Comparison of ENCODE assay signal across 1 cellular context in the genomic region with DNA sequence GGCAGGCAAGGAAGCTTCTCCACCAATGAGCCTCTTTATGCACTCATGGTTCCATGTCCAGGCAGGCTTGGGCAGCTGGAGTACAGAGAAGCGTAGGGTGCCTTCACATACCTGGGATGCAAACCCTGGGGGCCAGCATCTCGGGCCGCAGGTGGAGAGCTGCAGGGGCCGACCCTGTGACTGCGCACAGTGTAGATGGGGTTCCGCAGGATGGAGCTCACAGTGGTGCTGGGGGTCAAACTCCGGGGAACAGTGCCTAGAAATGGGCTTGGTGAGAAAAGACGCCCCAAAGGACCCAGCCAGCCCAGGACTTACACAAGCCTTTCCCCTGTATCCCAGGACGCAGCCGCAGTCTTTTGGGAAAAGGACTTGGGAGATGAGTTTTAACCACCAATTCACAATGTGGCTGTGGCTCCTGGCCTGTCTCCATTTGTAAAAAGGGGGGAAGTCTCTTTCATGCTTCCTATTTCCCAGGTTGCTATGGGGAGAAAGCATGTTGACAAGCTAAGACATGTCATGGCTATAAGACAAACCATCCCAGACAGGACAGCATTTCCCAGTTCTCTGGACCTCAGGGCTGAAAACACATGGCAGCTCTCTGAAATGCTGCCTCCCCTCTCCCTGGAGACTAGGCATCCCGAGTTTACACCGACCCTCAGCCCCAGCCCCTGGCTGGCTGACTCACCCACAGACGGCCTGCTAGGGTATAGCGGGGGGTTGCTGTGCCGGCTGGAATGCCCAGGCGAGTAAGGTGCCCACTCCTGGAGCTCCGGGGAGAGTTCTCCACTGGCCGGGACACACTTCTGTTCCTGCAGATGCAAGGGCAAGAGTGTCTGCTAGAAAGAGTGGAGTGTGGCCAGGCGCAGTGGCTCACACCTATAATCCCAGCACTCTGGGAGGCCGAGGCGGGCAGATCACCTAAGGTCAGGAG.
TF ChIP-seq lines count a peak whose summit lies in the region.

No MANE protein-coding gene starts in this region.

TF ChIP-seq in GM23338, 12 proteins besides CTCF, POLR2A, EP300 and RAD21 (continued from another document):
- no peak for TF ChIP-seq ZNF462 (CRISPR knock-in tag; IDR thresholded peaks at IDR 0.05)
- no peak for TF ChIP-seq JUNB (IDR thresholded peaks at IDR 0.05; ENCODE audit: unreplicated experiment)
